ENCODE assay signal across 8 cellular contexts in the genomic region with DNA sequence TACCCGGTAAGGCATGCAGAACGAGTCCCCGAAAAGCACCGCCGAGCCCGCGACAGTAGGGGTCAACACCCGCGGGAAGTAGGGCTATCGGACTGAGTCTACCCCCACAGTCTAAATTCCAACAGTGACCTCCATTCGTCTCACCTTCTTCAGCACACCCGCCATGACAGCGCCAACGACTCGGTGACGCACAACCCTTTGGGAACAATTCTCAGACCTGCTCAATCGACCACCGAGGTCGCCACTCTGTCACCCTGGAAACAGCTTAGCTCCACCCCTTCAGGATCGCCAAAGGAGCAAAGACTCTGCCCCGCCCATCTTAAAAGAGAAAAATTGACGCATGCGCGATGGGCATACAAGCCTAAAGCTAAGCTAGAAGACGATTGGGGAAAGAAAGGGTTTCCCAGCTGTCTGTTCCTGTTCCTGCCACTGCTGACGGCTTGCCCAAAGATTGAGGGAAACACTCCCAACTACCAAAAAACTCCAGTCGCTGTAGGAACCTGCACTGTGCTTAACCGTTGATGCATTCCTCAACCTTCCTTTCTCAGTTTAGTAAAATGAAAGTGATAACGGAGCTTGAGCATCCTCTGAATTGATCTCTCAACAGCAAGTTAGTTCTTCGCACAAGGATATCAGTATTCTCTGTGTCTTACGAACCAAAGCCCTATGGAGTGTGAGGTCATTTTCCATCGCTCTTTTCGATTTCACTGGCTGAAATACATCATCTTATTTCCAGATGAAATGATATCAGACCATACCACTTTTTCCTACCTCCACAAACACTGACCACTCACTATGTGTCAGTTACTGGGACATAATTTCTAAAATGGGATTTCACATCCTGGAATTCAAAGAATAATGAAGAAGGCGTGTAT. TPM values are rescaled to one million over a fixed set of nuclear protein-coding genes. Genes with fewer than 3 reads are reported as not detected.
DNase-seq lines count a peak whose midpoint lies in the region; ATAC-seq and TF ChIP-seq lines count a peak whose summit lies in the region.

Gene NDUFA5 (minus strand): TSS at position 188 of the 875 bp plus-strand sequence. CDS start 23 bp downstream, at position 165.

- DNase-seq in Ammon's horn (ENCODE audit: low spot score) (peak; percentile 99), NCI-H460 (ENCODE audit: extremely low read depth, low read depth) (peak; percentile 99), cerebellar nuclear complex (lab: John Stamatoyannopoulos, UW) (peak; percentile 98 to 99), islet precursor cell (peak; percentile 99)
- DNase-seq in activated CD4-positive, CD25-positive, alpha-beta regulatory T cell treated with anti-CD3 and anti-CD28 coated beads, Interleukin-2, amount 50 U/mL, for 72 hours = peak; percentile 89
- peak; percentile 92 to 99 (median 93) for DNase-seq in stimulated activated CD4-positive, alpha-beta T cell treated with anti-CD3 and anti-CD28 coated beads, Interleukin-12 subunit alpha, Interleukin-12 subunit beta, amount 100 ng/mL, for 48 hours (ENCODE audit: low read depth in 2 of 3, low spot score in 1 of 3)

- TF ChIP-seq POLR2A in GM19193 (IDR thresholded peaks at IDR 0.05; ENCODE audit: extremely low read depth, insufficient read depth, insufficient read length) = peak; percentile 81

- ATAC-seq in HG03432 (IDR thresholded peaks at IDR 0.05; ENCODE audit: unreplicated experiment) = peak; percentile 98

RNA-seq across cellular contexts. Expression of gene NDUFA5, which starts in this region (rescaled TPM):
- total RNA-seq in NCI-H460 (2014; rRNA removed; shearing (Covaris generic)) = 100 and 101 TPM in 2 replicates
- 62.4 and 73.3 TPM in 2 replicates for polyA plus RNA-seq in NCI-H460 (2014; cell fraction: nucleus; rRNA removed)

Comparison
In these comparisons a context has a peak if more than half of its experiments do, and no peak if none do; other contexts are left out.
1. Peak in every context shown above with its lines: DNase-seq and ATAC-seq.